13 cellular contexts compared by ENCODE assay signal in the genomic region with DNA sequence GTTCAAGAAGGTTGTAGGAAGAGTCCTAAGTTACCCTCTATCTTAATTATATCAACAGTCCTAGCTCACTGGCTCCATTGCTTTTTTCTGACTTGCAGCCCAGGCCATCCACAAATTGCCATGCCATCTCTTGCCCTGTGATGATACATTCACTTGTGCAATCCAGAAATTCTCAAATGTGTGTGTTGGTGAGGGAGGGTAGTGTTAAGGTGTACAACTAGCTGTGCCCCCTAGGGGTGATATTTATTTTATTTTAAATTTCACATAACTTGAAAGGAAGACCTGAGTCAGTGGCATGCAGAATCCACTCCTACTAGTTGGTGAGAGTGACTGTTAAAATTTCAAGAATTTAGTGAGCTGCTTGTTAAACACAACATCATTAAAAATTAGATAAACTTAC.
DNase-seq lines count a peak whose midpoint lies in the region; ATAC-seq and TF ChIP-seq lines count a peak whose summit lies in the region.
"Had no signal": no experiment of that assay in that cellular context is flagged by ENCODE, and none has a peak within 500 bp of the region (broad histone marks: within the 10 kb centered on the region; RNA-seq: fewer than 3 reads in every experiment).

No MANE protein-coding gene starts in this region.

- no peaks in the 10 kb centered on the region for H3K9me3 Mint-ChIP-seq in activated CD4-positive, alpha-beta T cell treated with anti-CD3 and anti-CD28 coated beads for 36 hours (ENCODE audit: low read depth)
- H3K9me3 Mint-ChIP-seq in activated CD8-positive, alpha-beta T cell treated with anti-CD3 and anti-CD28 coated beads for 36 hours = no peaks in the 10 kb centered on the region

- intact Hi-C loops in activated CD4-positive, alpha-beta T cell treated with anti-CD3 and anti-CD28 coated beads for 36 hours (cut with DNase I, micrococcal nuclease) = loop anchor here in 1 of 2 experiments (10.0 kb wide), 1 partner anchor 319 kb away; no protein-coding TSS in a partner anchor
- intact Hi-C loops in activated CD8-positive, alpha-beta T cell treated with anti-CD3 and anti-CD28 coated beads for 36 hours (cut with micrococcal nuclease) = no loop called here
- intact Hi-C loops in dorsolateral prefrontal cortex (cut with DNase I) = no loop called here

- peaks cover 2% of the 10 kb centered on the region for H3K27me3 Mint-ChIP-seq in activated CD4-positive, alpha-beta T cell treated with anti-CD3 and anti-CD28 coated beads for 36 hours
- no peaks in the 10 kb centered on the region for H3K27me3 Mint-ChIP-seq in activated CD8-positive, alpha-beta T cell treated with anti-CD3 and anti-CD28 coated beads for 36 hours

- no peaks in the 10 kb centered on the region for H3K27me3 ChIP-seq in dorsolateral prefrontal cortex
- H3K27me3 ChIP-seq: gastroesophageal sphincter, upper lobe of left lung had no signal

- no peaks in the 10 kb centered on the region for H3K4me1 Mint-ChIP-seq in activated CD4-positive, alpha-beta T cell treated with anti-CD3 and anti-CD28 coated beads for 36 hours
- H3K4me1 Mint-ChIP-seq in activated CD8-positive, alpha-beta T cell treated with anti-CD3 and anti-CD28 coated beads for 36 hours (ENCODE audit: low read depth) = no peaks in the 10 kb centered on the region

- peak; percentile 60 for ATAC-seq in activated CD4-positive, alpha-beta T cell treated with anti-CD3 and anti-CD28 coated beads for 36 hours
- ATAC-seq in activated CD8-positive, alpha-beta T cell treated with anti-CD3 and anti-CD28 coated beads for 36 hours = peak; percentile 60
- ATAC-seq in HG03439 (IDR thresholded peaks at IDR 0.05; ENCODE audit: unreplicated experiment) (no peak), GM18870 (IDR thresholded peaks at IDR 0.05; ENCODE audit: unreplicated experiment) (no peak)
- ATAC-seq: gastroesophageal sphincter, left cardiac atrium had no signal

- H3K36me3 Mint-ChIP-seq in activated CD4-positive, alpha-beta T cell treated with anti-CD3 and anti-CD28 coated beads for 36 hours (ENCODE audit: low read depth) = no peaks in the 10 kb centered on the region
- no peaks in the 10 kb centered on the region for H3K36me3 Mint-ChIP-seq in activated CD8-positive, alpha-beta T cell treated with anti-CD3 and anti-CD28 coated beads for 36 hours (ENCODE audit: low read depth)

- CTCF ChIA-PET in activated CD4-positive, alpha-beta T cell treated with anti-CD3 and anti-CD28 coated beads for 36 hours (lab: Charles Lee) = no interaction called here
- CTCF ChIA-PET in activated CD8-positive, alpha-beta T cell treated with anti-CD3 and anti-CD28 coated beads for 36 hours (lab: Charles Lee) = interaction anchor here (0.7 to 1.6 kb wide), 5 partner anchors 64 to 323 kb away, joined by 3 to 5 read pairs (median 3); no protein-coding TSS in a partner anchor

- no peak overlapping the region for H3K27ac ChIP-seq in dorsolateral prefrontal cortex
- H3K27ac ChIP-seq: gastroesophageal sphincter, upper lobe of left lung had no signal

- H3K4me3 ChIP-seq in retinal pigment epithelial cell (ENCODE audit: low read length) (no peak overlapping the region), dorsolateral prefrontal cortex (no peak overlapping the region)
- H3K4me3 ChIP-seq: gastroesophageal sphincter, upper lobe of left lung had no signal

- POLR2A ChIA-PET in activated CD4-positive, alpha-beta T cell treated with anti-CD3 and anti-CD28 coated beads for 36 hours (lab: Charles Lee) = no interaction called here
- POLR2A ChIA-PET in activated CD8-positive, alpha-beta T cell treated with anti-CD3 and anti-CD28 coated beads for 36 hours (lab: Charles Lee) = no interaction called here

- no peak for DNase-seq in activated CD4-positive, alpha-beta T cell treated with anti-CD3 and anti-CD28 coated beads for 36 hours
- DNase-seq in activated CD4-positive, alpha-beta T cell treated with anti-CD3 and anti-CD28 coated beads for 4 hours = no peak
- peak; percentile 23 for DNase-seq in LHCN-M2 (ENCODE audit: low read depth)
- DNase-seq in activated CD8-positive, alpha-beta T cell treated with anti-CD3 and anti-CD28 coated beads for 36 hours = no peak
- DNase-seq in retinal pigment epithelial cell (ENCODE audit: low read depth) = no peak
- DNase-seq in dorsolateral prefrontal cortex = no peak
- DNase-seq: left cardiac atrium, NCI-H1436, NCI-H774, upper lobe of left lung had no signal

- TF ChIP-seq CTCF in activated CD8-positive, alpha-beta T cell treated with anti-CD3 and anti-CD28 coated beads for 36 hours (IDR thresholded peaks at IDR 0.05) = peak; percentile 46
- peak; percentile 16 for TF ChIP-seq CTCF in retinal pigment epithelial cell (conservative IDR thresholded peaks at IDR 0.05; ENCODE audit: low read depth, low read length)
- TF ChIP-seq CTCF in dorsolateral prefrontal cortex (IDR thresholded peaks at IDR 0.05 in 54 of 56, conservative IDR thresholded peaks at IDR 0.05 in 2 of 56; ENCODE audit: low read depth in 1 of 56, partially characterized antibody in 56 of 56) = peak in 3 of 56 donors; percentile 6 to 13 (median 6)

- no peak overlapping the region for H3K4me3 Mint-ChIP-seq in activated CD4-positive, alpha-beta T cell treated with anti-CD3 and anti-CD28 coated beads for 36 hours
- H3K4me3 Mint-ChIP-seq in activated CD8-positive, alpha-beta T cell treated with anti-CD3 and anti-CD28 coated beads for 36 hours = no peak overlapping the region

- no peak overlapping the region for H3K27ac Mint-ChIP-seq in activated CD4-positive, alpha-beta T cell treated with anti-CD3 and anti-CD28 coated beads for 36 hours
- H3K27ac Mint-ChIP-seq in activated CD8-positive, alpha-beta T cell treated with anti-CD3 and anti-CD28 coated beads for 36 hours = no peak overlapping the region

Comparison
In these comparisons a context has a peak if more than half of its experiments do, and no peak if none do; other contexts are left out.
1. ATAC-seq: peak in activated CD4-positive, alpha-beta T cell treated with anti-CD3 and anti-CD28 coated beads for 36 hours (single experiment) and activated CD8-positive, alpha-beta T cell treated with anti-CD3 and anti-CD28 coated beads for 36 hours (single experiment); none in HG03439 (single experiment) and GM18870 (single experiment).